ENCODE assay signal across 22 cellular contexts in the genomic region with DNA sequence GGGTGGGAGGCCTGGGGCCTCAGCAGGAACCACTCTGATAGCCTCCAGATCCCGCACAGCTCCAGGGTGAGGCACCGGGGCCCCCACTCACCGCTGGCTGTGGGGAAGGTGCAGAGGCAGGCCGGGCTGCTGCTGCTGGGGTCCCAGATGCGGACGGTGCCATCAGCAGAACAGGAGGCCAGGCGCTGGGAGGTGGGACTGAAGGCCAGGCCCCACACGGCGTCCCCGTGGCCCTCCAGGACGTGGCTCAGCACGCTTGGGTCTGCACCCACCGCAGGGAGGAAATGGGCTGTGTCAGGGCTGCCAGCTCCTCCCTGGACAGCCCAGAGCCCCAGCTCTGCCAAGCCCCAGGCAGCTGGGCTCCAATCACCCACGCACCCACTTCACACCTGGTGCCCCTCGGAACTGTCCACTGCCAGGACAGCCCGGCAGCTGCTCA. TPM values are rescaled to one million over a fixed set of nuclear protein-coding genes. Genes with fewer than 3 reads are reported as not detected.
DNase-seq lines count a peak whose midpoint lies in the region; ATAC-seq, FAIRE-seq and TF ChIP-seq lines count a peak whose summit lies in the region.
"Had no signal": no experiment of that assay in that cellular context is flagged by ENCODE, and none has a peak within 500 bp of the region (broad histone marks: within the 10 kb centered on the region; RNA-seq: fewer than 3 reads in every experiment).

No MANE protein-coding gene starts in this region.

- DNase-seq in left cardiac atrium: peak; percentile 16
- no peak for DNase-seq in cardiac septum (ENCODE audit: low spot score)
- DNase-seq in HepG2 (ENCODE audit: low spot score): no peak
- DNase-seq in SIG-M5 (lab: John Stamatoyannopoulos, UW): no peak
- no peak for DNase-seq in head of caudate nucleus
- no peak for DNase-seq in hippocampal formation (lab: John Stamatoyannopoulos, UW)
- DNase-seq: activated CD4-positive, alpha-beta T cell treated with anti-CD3 and anti-CD28 coated beads for 48 hours; activated gamma-delta T cell; DMS 273 treated with DMSO at 0.1 percent for 48 hours; erythroblast; foreskin melanocyte; mesendoderm; NCI-H1417; NCI-H524; stomach had no signal

- in situ Hi-C loops in HepG2 (cut with HindIII; ENCODE audit: extremely low pct_ligation_motif_present, low pct_unique_long_range_greater_than_20kb): no loop called here

- TF ChIP-seq RAD21 in HepG2 (CRISPR knock-in tag; IDR thresholded peaks at IDR 0.05): no peak

- CTCF ChIA-PET in HepG2 (lab: Yijun Ruan, JAX; ENCODE audit: low intra/inter-chr PET ratio, low total read pairs): no interaction called here

- H3K4me3 ChIP-seq in HepG2 (replicated peaks in 1 of 3; ENCODE audit: insufficient read depth in 1 of 3, low read depth in 2 of 3, low read length in 3 of 3): no peak overlapping the region
- H3K4me3 ChIP-seq: A549, cardiac muscle cell, GM23338, stomach had no signal

- H3K79me2 ChIP-seq in HepG2 (ENCODE audit: insufficient read depth, low read length): no peaks in the 10 kb centered on the region

- no peaks in the 10 kb centered on the region for H3K27me3 ChIP-seq in HepG2 (ENCODE audit: control insufficient read depth in 1 of 2, insufficient read depth in 2 of 2, low read length in 2 of 2)
- H3K27me3 ChIP-seq: cardiac muscle cell, stomach had no signal

- no peak for TF ChIP-seq CTCF in HepG2 (CRISPR knock-in tag; IDR thresholded peaks at IDR 0.05)

- H2AFZ ChIP-seq in HepG2 (ENCODE audit: low read length): no peak overlapping the region
- H2AFZ ChIP-seq: GM23338 had no signal

- H4K20me1 ChIP-seq in HepG2 (ENCODE audit: insufficient read depth, low read length): no peaks in the 10 kb centered on the region

- peaks cover 13% of the 10 kb centered on the region for H3K4me1 ChIP-seq in HepG2 (ENCODE audit: insufficient read depth, low read length)

- H3K27ac ChIP-seq in HepG2 (ENCODE audit: extremely low read length, insufficient read depth, low read length): no peak overlapping the region
- H3K27ac ChIP-seq: A549, C4-2B, cardiac muscle cell, stomach had no signal

- TF ChIP-seq POLR2A in HepG2 (IDR thresholded peaks at IDR 0.05; ENCODE audit: insufficient read depth in 1 of 2, low read depth in 2 of 2, low read length in 2 of 2): peak in 1 of 2 experiments; percentile 15; a peak in 1 of 4 replicates

- no TSS peak for BruUV-seq in HepG2 (replicated peaks; lab: Mats Ljungman, UMichigan)

- intact Hi-C loops in left cardiac atrium (cut with DNase I) (no loop called here), cardiac septum (cut with DNase I) (no loop called here), HepG2 (cut with micrococcal nuclease; ENCODE audit: unreplicated experiment) (no loop called here), head of caudate nucleus (cut with DNase I) (no loop called here)

- POLR2A ChIA-PET in HepG2 (lab: Yijun Ruan, JAX): no interaction called here

- WGBS in HepG2 (ENCODE audit: low lambda C conversion rate): no CpG with 5 or more reads among the region's 16 CpGs

- no peak for FAIRE-seq in HepG2 (lab: Jason Lieb, UNC)
- FAIRE-seq: A549, G401.6, GM19239, urothelium cell line had no signal

- ATAC-seq in left cardiac atrium (no peak), HepG2 (no peak)
- ATAC-seq: A549, GM23338 had no signal

- no peaks in the 10 kb centered on the region for H3K9me3 ChIP-seq in HepG2 (ENCODE audit: low read length)
- H3K9me3 ChIP-seq: A549, stomach had no signal

- H3K9ac ChIP-seq in HepG2 (ENCODE audit: insufficient read depth, low read depth, low read length): no peak overlapping the region

- no peak overlapping the region for H3K4me2 ChIP-seq in HepG2 (ENCODE audit: low read depth, low read length)
- H3K4me2 ChIP-seq: A549, GM23338 had no signal

- peaks cover 41 to 64% of the 10 kb centered on the region in 2 experiments for H3K36me3 ChIP-seq in HepG2 (replicated peaks in 1 of 2; ENCODE audit: control insufficient read depth in 1 of 2, insufficient read depth in 2 of 2, low read length in 2 of 2)

- TF ChIP-seq EP300 in HepG2 (IDR thresholded peaks at IDR 0.05; ENCODE audit: low read depth in 2 of 2, low read length in 2 of 2) (no peak), HepG2 (CRISPR knock-in tag; IDR thresholded peaks at IDR 0.05; ENCODE audit: borderline replicate concordance) (no peak)

RNA-seq across cellular contexts. Expression of gene PRKD2, which starts 6.1 kb away (rescaled TPM):
- total RNA-seq in left cardiac atrium (10 to 100 TPM; 14.9 to 18.0 TPM), cardiac septum (13.3 TPM), HepG2 (2016; rRNA removed; fragmentation: Illumina TruSeq; extraction: Trizol) (6.7 and 13.2 TPM in 2 replicates)
- total RNA-seq in HepG2 (2016; cell fraction: cytosol; rRNA removed; fragmentation: Illumina TruSeq; extraction: Trizol; ENCODE audit: low read depth): 3.7 and 5.6 TPM in 2 replicates
- total RNA-seq in HepG2 (2016; cell fraction: insoluble cytoplasmic fraction; rRNA removed; fragmentation: Illumina TruSeq; extraction: Trizol): 7.7 and 10.7 TPM in 2 replicates
- 10.7 and 11.6 TPM in 2 replicates for total RNA-seq in HepG2 (2016; cell fraction: membrane; rRNA removed; fragmentation: Illumina TruSeq; extraction: Trizol)
- total RNA-seq in HepG2 (2016; cell fraction: nucleus; rRNA removed; fragmentation: Illumina TruSeq; extraction: Trizol): 9.5 and 12.7 TPM in 2 replicates
- polyA plus RNA-seq in HepG2 (2011; rRNA removed): 7.3 and 9.2 TPM in 2 replicates
- 5.7 and 8.3 TPM in 2 replicates for polyA plus RNA-seq in HepG2 (2011; cell fraction: cytosol; rRNA removed)
- 19.6 and 26.3 TPM in 2 replicates for polyA plus RNA-seq in HepG2 (2011; cell fraction: nucleus; rRNA removed)
- polyA plus RNA-seq in HepG2 (2012): 12.3 and 18.9 TPM in 2 replicates
- polyA plus RNA-seq in HepG2 (2016; cell fraction: cytosol; fragmentation: Illumina TruSeq; extraction: Trizol; ENCODE audit: low read depth): 4.2 and 4.7 TPM in 2 replicates
- polyA plus RNA-seq in HepG2 (2016; cell fraction: insoluble cytoplasmic fraction; fragmentation: Illumina TruSeq; extraction: Trizol; ENCODE audit: low read depth): 12.5 and 12.9 TPM in 2 replicates
- polyA plus RNA-seq in HepG2 (2016; cell fraction: membrane; fragmentation: Illumina TruSeq; extraction: Trizol; ENCODE audit: low read depth): 6.8 and 7.6 TPM in 2 replicates
- polyA plus RNA-seq in HepG2 (2016; cell fraction: nucleus; fragmentation: Illumina TruSeq; extraction: Trizol; ENCODE audit: insufficient read depth, low read depth): 26.1 and 27.2 TPM in 2 replicates
- 10.6 and 14.4 TPM in 2 replicates for polyA minus RNA-seq in HepG2 (2011; rRNA and poly(A)+ RNA removed; ENCODE audit: low replicate concordance)
- 8.2 and 11.7 TPM in 2 replicates for polyA minus RNA-seq in HepG2 (2011; cell fraction: cytosol; rRNA and poly(A)+ RNA removed)
- polyA minus RNA-seq in HepG2 (2011; cell fraction: nucleus; rRNA and poly(A)+ RNA removed): 9.1 TPM in 2 replicates

RNA-seq across cellular contexts. Expression of gene FKRP, which starts 22.8 kb away (rescaled TPM):
- 10 to 100 TPM; 12.4 to 17.3 TPM for total RNA-seq in left cardiac atrium
- 24.2 TPM for total RNA-seq in cardiac septum
- 4.0 and 9.8 TPM in 2 replicates for total RNA-seq in HepG2 (2016; rRNA removed; fragmentation: Illumina TruSeq; extraction: Trizol)
- total RNA-seq in HepG2 (2016; cell fraction: cytosol; rRNA removed; fragmentation: Illumina TruSeq; extraction: Trizol; ENCODE audit: low read depth): 1.2 and 1.9 TPM in 2 replicates
- total RNA-seq in HepG2 (2016; cell fraction: insoluble cytoplasmic fraction; rRNA removed; fragmentation: Illumina TruSeq; extraction: Trizol): 3.4 and 11.2 TPM in 2 replicates
- 3.6 and 3.7 TPM in 2 replicates for total RNA-seq in HepG2 (2016; cell fraction: membrane; rRNA removed; fragmentation: Illumina TruSeq; extraction: Trizol)
- 11.2 and 11.6 TPM in 2 replicates for total RNA-seq in HepG2 (2016; cell fraction: nucleus; rRNA removed; fragmentation: Illumina TruSeq; extraction: Trizol)
- 7.3 and 9.2 TPM in 2 replicates for polyA plus RNA-seq in HepG2 (2011; rRNA removed)
- 7.8 and 9.7 TPM in 2 replicates for polyA plus RNA-seq in HepG2 (2011; cell fraction: cytosol; rRNA removed)
- polyA plus RNA-seq in HepG2 (2011; cell fraction: nucleus; rRNA removed): 27.5 and 33.9 TPM in 2 replicates
- 12.4 and 17.0 TPM in 2 replicates for polyA plus RNA-seq in HepG2 (2012)
- 0.63 and 1.3 TPM in 2 replicates for polyA plus RNA-seq in HepG2 (2016; cell fraction: cytosol; fragmentation: Illumina TruSeq; extraction: Trizol; ENCODE audit: low read depth)
- 5.1 TPM in 2 replicates for polyA plus RNA-seq in HepG2 (2016; cell fraction: insoluble cytoplasmic fraction; fragmentation: Illumina TruSeq; extraction: Trizol; ENCODE audit: low read depth)
- 1.7 and 2.3 TPM in 2 replicates for polyA plus RNA-seq in HepG2 (2016; cell fraction: membrane; fragmentation: Illumina TruSeq; extraction: Trizol; ENCODE audit: low read depth)
- polyA plus RNA-seq in HepG2 (2016; cell fraction: nucleus; fragmentation: Illumina TruSeq; extraction: Trizol; ENCODE audit: insufficient read depth, low read depth): 34.8 and 35.7 TPM in 2 replicates
- 6.9 and 11.0 TPM in 2 replicates for polyA minus RNA-seq in HepG2 (2011; rRNA and poly(A)+ RNA removed; ENCODE audit: low replicate concordance)
- polyA minus RNA-seq in HepG2 (2011; cell fraction: cytosol; rRNA and poly(A)+ RNA removed): 7.5 and 8.8 TPM in 2 replicates
- polyA minus RNA-seq in HepG2 (2011; cell fraction: nucleus; rRNA and poly(A)+ RNA removed): 10.3 and 11.5 TPM in 2 replicates

RNA-seq across cellular contexts. Expression of gene STRN4, which starts 23.2 kb away (rescaled TPM):
- total RNA-seq in left cardiac atrium (10 to 100 TPM; 37.2 to 61.9 TPM), cardiac septum (54.2 TPM), HepG2 (2016; rRNA removed; fragmentation: Illumina TruSeq; extraction: Trizol) (32.2 and 43.1 TPM in 2 replicates)
- 13.6 and 15.4 TPM in 2 replicates for total RNA-seq in HepG2 (2016; cell fraction: cytosol; rRNA removed; fragmentation: Illumina TruSeq; extraction: Trizol; ENCODE audit: low read depth)
- total RNA-seq in HepG2 (2016; cell fraction: insoluble cytoplasmic fraction; rRNA removed; fragmentation: Illumina TruSeq; extraction: Trizol): 25.7 and 41.7 TPM in 2 replicates
- total RNA-seq in HepG2 (2016; cell fraction: membrane; rRNA removed; fragmentation: Illumina TruSeq; extraction: Trizol): 30.2 and 30.9 TPM in 2 replicates
- 30.6 and 31.6 TPM in 2 replicates for total RNA-seq in HepG2 (2016; cell fraction: nucleus; rRNA removed; fragmentation: Illumina TruSeq; extraction: Trizol)
- 57.3 and 80.7 TPM in 2 replicates for polyA plus RNA-seq in HepG2 (2011; rRNA removed)
- polyA plus RNA-seq in HepG2 (2011; cell fraction: cytosol; rRNA removed): 34.2 and 64.8 TPM in 2 replicates
- 266 and 313 TPM in 2 replicates for polyA plus RNA-seq in HepG2 (2011; cell fraction: nucleus; rRNA removed)
- 35.6 and 48.5 TPM in 2 replicates for polyA plus RNA-seq in HepG2 (2012)
- polyA plus RNA-seq in HepG2 (2016; cell fraction: cytosol; fragmentation: Illumina TruSeq; extraction: Trizol; ENCODE audit: low read depth): 8.5 and 9.3 TPM in 2 replicates
- polyA plus RNA-seq in HepG2 (2016; cell fraction: insoluble cytoplasmic fraction; fragmentation: Illumina TruSeq; extraction: Trizol; ENCODE audit: low read depth): 34.1 and 37.8 TPM in 2 replicates
- 21.1 and 23.2 TPM in 2 replicates for polyA plus RNA-seq in HepG2 (2016; cell fraction: membrane; fragmentation: Illumina TruSeq; extraction: Trizol; ENCODE audit: low read depth)
- 78.0 and 78.1 TPM in 2 replicates for polyA plus RNA-seq in HepG2 (2016; cell fraction: nucleus; fragmentation: Illumina TruSeq; extraction: Trizol; ENCODE audit: insufficient read depth, low read depth)
- 47.8 and 141 TPM in 2 replicates for polyA minus RNA-seq in HepG2 (2011; rRNA and poly(A)+ RNA removed; ENCODE audit: low replicate concordance)
- polyA minus RNA-seq in HepG2 (2011; cell fraction: cytosol; rRNA and poly(A)+ RNA removed): 30.6 and 39.4 TPM in 2 replicates
- 37.0 and 47.4 TPM in 2 replicates for polyA minus RNA-seq in HepG2 (2011; cell fraction: nucleus; rRNA and poly(A)+ RNA removed)
